ENCODE assay signal across 8 cellular contexts in genomic region chr19:14347999-14348889, GRCh38. TPM values are rescaled to one million over a fixed set of nuclear protein-coding genes. Genes with fewer than 3 reads are reported as not detected.
DNase-seq lines count a peak whose midpoint lies in the region; ATAC-seq, FAIRE-seq and TF ChIP-seq lines count a peak whose summit lies in the region.

No MANE protein-coding gene starts in this region.

- H3K27me3 ChIP-seq in DND-41 (ENCODE audit: insufficient read depth, low read length, poor library complexity): no peaks in the 10 kb centered on the region
- H3K27me3 ChIP-seq in bronchial epithelial cell (ENCODE audit: control insufficient read depth, insufficient read depth, low read length): no peaks in the 10 kb centered on the region

- TF ChIP-seq CTCF in DND-41 (IDR thresholded peaks at IDR 0.05; ENCODE audit: borderline replicate concordance, extremely low read depth, low read length, poor library complexity, severe bottlenecking) (peak; percentile 96), VCaP (conservative IDR thresholded peaks at IDR 0.05) (peak; percentile 96), bronchial epithelial cell (IDR thresholded peaks at IDR 0.05; ENCODE audit: insufficient read depth, low read length, severe bottlenecking) (peak; percentile 97)

- ATAC-seq in DND-41 (ENCODE audit: insufficient read depth, low read depth) (peak; percentile 86), left colon (peak; percentile 60), GM19397 (IDR thresholded peaks at IDR 0.05; ENCODE audit: unreplicated experiment) (no peak), HG03342 (IDR thresholded peaks at IDR 0.05; ENCODE audit: unreplicated experiment) (no peak)

- peak overlapping the region; percentile 63 for H3K4me2 ChIP-seq in DND-41 (ENCODE audit: insufficient read depth, low read length)

- H3K27ac ChIP-seq in DND-41 (ENCODE audit: low read length): no peak overlapping the region
- peak overlapping the region; percentile 33; the same call in 1 of the 2 replicates for H3K27ac ChIP-seq in VCaP

- H3K36me3 ChIP-seq in DND-41 (ENCODE audit: insufficient read depth, low read length): no peaks in the 10 kb centered on the region
- H3K36me3 ChIP-seq in bronchial epithelial cell (ENCODE audit: control insufficient read depth, insufficient read depth, low read length): no peaks in the 10 kb centered on the region

- no peaks in the 10 kb centered on the region for H4K20me1 ChIP-seq in DND-41 (ENCODE audit: insufficient read depth, low read length)

- FAIRE-seq in bronchial epithelial cell (lab: Jason Lieb, UNC): no peak

- H3K9me3 ChIP-seq in DND-41 (ENCODE audit: insufficient read depth, low read length, severe bottlenecking): no peaks in the 10 kb centered on the region

- H3K4me1 ChIP-seq in DND-41 (ENCODE audit: insufficient read depth, low read length): peaks cover 10% of the 10 kb centered on the region

- no peaks in the 10 kb centered on the region for H3K79me2 ChIP-seq in DND-41 (ENCODE audit: insufficient read depth, low read length)

- peak overlapping the region; percentile 87 for H2AFZ ChIP-seq in DND-41 (ENCODE audit: low read depth, low read length)

- DNase-seq in DND-41 (peak; percentile 65), KBM-7 (peak; percentile 70), bronchial epithelial cell (ENCODE audit: low read depth) (no peak), left colon (peak in 1 of 2 donors; percentile 79)
- peak; percentile 37 to 65 for DNase-seq in stimulated activated CD4-positive, alpha-beta T cell treated with anti-CD3 and anti-CD28 coated beads, Interleukin-4, amount 100 ng/mL, for 4 hours

- peak overlapping the region; percentile 40 for H3K9ac ChIP-seq in DND-41 (ENCODE audit: low read depth, low read length)

- in situ Hi-C loops in KBM-7 (cut with MboI; ENCODE audit: low pct_unique_long_range_greater_than_20kb, low sequenced_read_pairs): no loop called here

- H3K4me3 ChIP-seq in DND-41 (ENCODE audit: low read depth in 1 of 2, low read length in 2 of 2): peak overlapping the region in 1 of 2 experiments; percentile 41; a peak in 2 of 4 replicates
- no peak overlapping the region for H3K4me3 ChIP-seq in bronchial epithelial cell (ENCODE audit: low read depth, low read length)

- intact Hi-C loops in left colon (cut with DNase I, micrococcal nuclease): no loop called here

RNA-seq across cellular contexts. Expression of gene ADGRE5, which starts 33.0 kb away (rescaled TPM):
- total RNA-seq in bronchial epithelial cell (2.4 and 3.5 TPM in 2 replicates), left colon (100 to 1,000 TPM; 147 to 173 TPM)

Comparison
In these comparisons a context has a peak if more than half of its experiments do, and no peak if none do; other contexts are left out.
1. ATAC-seq: peak in DND-41 (single experiment) and left colon (single experiment); none in GM19397 (single experiment) and HG03342 (single experiment).
2. RNA of gene ADGRE5, which starts 33.0 kb away (total RNA-seq): 147 to 173 TPM in left colon; 2.4 to 3.5 TPM in bronchial epithelial cell; every median in the first group is over 10 times any median in the second.
3. Peak in every context shown above with its lines, with median percentiles within 50 percentile points of each other: CTCF ChIP-seq.